21 cellular contexts compared by ENCODE assay signal in genomic region chr18:49708674-49709580, GRCh38.
"Had no signal": no experiment of that assay in that cellular context is flagged by ENCODE, and none has a peak within 500 bp of the region (broad histone marks: within the 10 kb centered on the region; RNA-seq: fewer than 3 reads in every experiment).

No MANE protein-coding gene starts in this region.

- H3K9me3 ChIP-seq: sigmoid colon, transverse colon had no signal

- H3K4me1 ChIP-seq: sigmoid colon had no signal

- ATAC-seq: activated CD4-positive, CD25-positive, alpha-beta regulatory T cell treated with anti-CD3 and anti-CD28 coated beads, Interleukin-2, amount 50 U/mL, for 24 hours; activated CD8-positive, alpha-beta memory T cell treated with anti-CD3 and anti-CD28 coated beads, Interleukin-2, amount 10 ng/mL, durations not matched to agents 7 days and 5 days; activated CD8-positive, alpha-beta T cell treated with anti-CD3 and anti-CD28 coated beads for 36 hours; activated naive CD8-positive, alpha-beta T cell treated with anti-CD3 and anti-CD28 coated beads, Interleukin-2, amount 50 U/mL, for 24 hours; stimulated activated naive B cell treated with anti-CD40 and anti-IgM and Interleukin-4, amounts not matched to agents 10 μg/mL and 1 μg/mL and 100 μg/mL, for 72 hours had no signal

- H3K27ac ChIP-seq: sigmoid colon had no signal

- H3K4me3 ChIP-seq: sigmoid colon, transverse colon had no signal

- DNase-seq: activated CD4-positive, alpha-beta T cell treated with anti-CD3 and anti-CD28 coated beads, Interleukin-2, amount 10 ng/mL, durations not matched to agents 7 days and 5 days; activated CD8-positive, alpha-beta memory T cell treated with anti-CD3 and anti-CD28 coated beads, Interleukin-2, amount 10 ng/mL, durations not matched to agents 7 days and 5 days; activated CD8-positive, alpha-beta T cell treated with anti-CD3 and anti-CD28 coated beads for 36 hours; activated gamma-delta T cell; activated naive CD4-positive, alpha-beta T cell treated with anti-CD3 and anti-CD28 coated beads, Interleukin-2, amount 50 U/mL, for 16 hours; activated naive CD8-positive, alpha-beta T cell treated with anti-CD3 and anti-CD28 coated beads, Interleukin-2, amount 50 U/mL, for 24 hours; activated T-cell treated with anti-CD3 and anti-CD28 coated beads for 4 hours; cortex of kidney; erythroblast; foreskin fibroblast; occipital lobe; retina; sigmoid colon; stimulated activated CD4-positive, alpha-beta T cell treated with anti-CD3 and anti-CD28 coated beads, Interleukin-2, amount 100 ng/mL, for 48 hours; stimulated activated CD8-positive, alpha-beta memory T cell treated with anti-CD3 and anti-CD28 coated beads, Interleukin-4, amount 100 ng/mL, for 48 hours; stimulated activated naive B cell treated with anti-CD40 and anti-IgM and Interleukin-4, amounts not matched to agents 10 μg/mL and 1 μg/mL and 100 μg/mL, for 72 hours; T-helper 1 cell; transverse colon had no signal

- FAIRE-seq: endometrium, urothelium cell line had no signal

- H3K36me3 ChIP-seq: sigmoid colon, transverse colon had no signal

- H3K27me3 ChIP-seq: sigmoid colon, transverse colon had no signal
